Comparison of ENCODE assay signal across 11 cellular contexts in the genomic region with DNA sequence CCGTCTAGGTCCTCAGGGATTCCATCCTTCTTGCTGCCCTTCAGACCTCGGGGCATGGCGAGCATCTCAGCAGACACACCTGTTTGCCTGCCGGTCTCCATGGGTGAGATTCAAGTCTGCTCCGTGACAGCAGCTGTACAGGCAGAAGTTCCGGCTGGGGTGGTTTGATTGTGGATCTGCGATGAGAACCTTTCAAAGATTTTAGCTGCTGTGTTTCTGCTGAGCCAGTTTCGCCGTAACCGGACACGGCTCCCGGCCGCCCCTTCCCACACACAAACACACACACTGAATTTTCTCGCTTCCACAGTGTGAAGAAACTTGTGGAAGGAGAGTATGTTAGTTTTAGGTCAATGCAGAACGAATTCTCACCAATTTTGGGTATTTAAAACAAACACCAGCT. TPM values are rescaled to one million over a fixed set of nuclear protein-coding genes. Genes with fewer than 3 reads are reported as not detected.
"Had no signal": no experiment of that assay in that cellular context is flagged by ENCODE, and none has a peak within 500 bp of the region (broad histone marks: within the 10 kb centered on the region; RNA-seq: fewer than 3 reads in every experiment).

TAF11L10 (minus strand) TSS at position 101 of the 400 bp plus-strand sequence.

RNA-seq across cellular contexts. Expression of gene TAF11L10, which starts in this region (rescaled TPM):
- total RNA-seq: OCI-LY7, PC-3, PC-9, Peyer's patch, Right ventricle myocardium inferior, Right ventricle myocardium superior, RPMI7951, SJCRH30, SJSA1, SK-MEL-5 had no signal
- polyA plus RNA-seq: SK-N-SH had no signal
